ENCODE assay signal across 10 cellular contexts in genomic region chr2:16055848-16056580, GRCh38.
A peak's percentile ranks its signal among the peaks of the same experiment; 100 is the strongest.
DNase-seq lines count a peak whose midpoint lies in the region; ATAC-seq and TF ChIP-seq lines count a peak whose summit lies in the region.
"Had no signal": no experiment of that assay in that cellular context is flagged by ENCODE, and none has a peak within 500 bp of the region (broad histone marks: within the 10 kb centered on the region; RNA-seq: fewer than 3 reads in every experiment).

No MANE protein-coding gene starts in this region.

- no peak overlapping the region for H3K27ac ChIP-seq in right cardiac atrium (ENCODE audit: low read length)
- peak overlapping the region; percentile 90 for H3K27ac ChIP-seq in MM.1S (ENCODE audit: low read length)
- no peak overlapping the region for H3K27ac ChIP-seq in aorta (ENCODE audit: low read depth in 1 of 2, low read length in 2 of 2)

- H3K9me3 ChIP-seq in right cardiac atrium (ENCODE audit: control insufficient read depth, low read length) (no peaks in the 10 kb centered on the region), MM.1S (replicated peaks; ENCODE audit: insufficient read depth, low read length) (no peaks in the 10 kb centered on the region), aorta (ENCODE audit: control insufficient read depth, low read length) (peaks cover 5% of the 10 kb centered on the region)

- DNase-seq in Right ventricle myocardium superior (no peak), right cardiac atrium (no peak), MM.1S (peak; percentile 93), aorta (no peak), amniotic stem cell (lab: John Stamatoyannopoulos, UW) (no peak), NCI-H526 (lab: John Stamatoyannopoulos, UW) (no peak)
- DNase-seq: 8988T had no signal

- no peaks in the 10 kb centered on the region for H3K36me3 ChIP-seq in MM.1S (replicated peaks; ENCODE audit: insufficient read depth, low read length)
- no peaks in the 10 kb centered on the region for H3K36me3 ChIP-seq in aorta (ENCODE audit: control insufficient read depth in 1 of 2, insufficient read depth in 2 of 2, low read length in 1 of 2)

- peak overlapping the region; percentile 32; the same call in 1 of the 2 replicates for H3K9ac ChIP-seq in MM.1S (ENCODE audit: low read length)

- peaks cover 6% of the 10 kb centered on the region for H3K4me1 Mint-ChIP-seq in stimulated activated memory B cell treated with anti-CD40 and anti-IgM and Interleukin-4, amounts not matched to agents 10 μg/mL and 1 μg/mL and 100 μg/mL, for 72 hours

- H3K4me3 ChIP-seq in right cardiac atrium (ENCODE audit: low read length) (no peak overlapping the region), MM.1S (ENCODE audit: low read length) (peak overlapping the region; percentile 32), aorta (ENCODE audit: low read length in 2 of 2) (no peak overlapping the region)

- H2AFZ ChIP-seq in MM.1S (ENCODE audit: low read length) = peak overlapping the region; percentile 49

- WGBS in right cardiac atrium = 33% methylated on average over 7 of the region's 7 CpGs
- WGBS in aorta, 2 donors = 23 to 24% methylated on average over 7 of the region's 7 CpGs

- no peaks in the 10 kb centered on the region for H3K9me2 ChIP-seq in MM.1S (replicated peaks; ENCODE audit: insufficient read depth, low read length)

- intact Hi-C loops in Right ventricle myocardium superior (cut with DNase I) (no loop called here), right cardiac atrium (cut with DNase I) (no loop called here), aorta (cut with DNase I) (no loop called here)

- H3K4me1 ChIP-seq in right cardiac atrium (ENCODE audit: control insufficient read depth, insufficient read depth, low read length) (peaks cover 4% of the 10 kb centered on the region), MM.1S (ENCODE audit: low read length) (peaks cover 25% of the 10 kb centered on the region), aorta (ENCODE audit: control insufficient read depth in 1 of 2, insufficient read depth in 2 of 2, low read length in 2 of 2) (no peaks in the 10 kb centered on the region)

- H4K20me1 ChIP-seq in MM.1S (ENCODE audit: insufficient read depth, low read length) = no peaks in the 10 kb centered on the region

- H3K4me3 Mint-ChIP-seq in stimulated activated memory B cell treated with anti-CD40 and anti-IgM and Interleukin-4, amounts not matched to agents 10 μg/mL and 1 μg/mL and 100 μg/mL, for 72 hours = no peak overlapping the region
- H3K4me3 Mint-ChIP-seq: activated naive CD8-positive, alpha-beta T cell had no signal

- peak overlapping the region; percentile 73 for H3K4me2 ChIP-seq in MM.1S (ENCODE audit: low read depth, low read length)

- H3K36me3 Mint-ChIP-seq in stimulated activated memory B cell treated with anti-CD40 and anti-IgM and Interleukin-4, amounts not matched to agents 10 μg/mL and 1 μg/mL and 100 μg/mL, for 72 hours = no peaks in the 10 kb centered on the region
- H3K36me3 Mint-ChIP-seq: activated naive CD8-positive, alpha-beta T cell had no signal

- no peaks in the 10 kb centered on the region for H3K79me2 ChIP-seq in MM.1S (ENCODE audit: low read length)

- ATAC-seq in Right ventricle myocardium superior (ENCODE audit: poor library complexity) (peak; percentile 62), right cardiac atrium (no peak), HG02852 (IDR thresholded peaks at IDR 0.05; ENCODE audit: unreplicated experiment) (peak; percentile 92), aorta (ENCODE audit: low FRiP score) (no peak)
- ATAC-seq in stimulated activated memory B cell treated with anti-CD40 and anti-IgM and Interleukin-4, amounts not matched to agents 10 μg/mL and 1 μg/mL and 100 μg/mL, for 72 hours = peak; percentile 58

- H3K27ac Mint-ChIP-seq in stimulated activated memory B cell treated with anti-CD40 and anti-IgM and Interleukin-4, amounts not matched to agents 10 μg/mL and 1 μg/mL and 100 μg/mL, for 72 hours = no peak overlapping the region
- H3K27ac Mint-ChIP-seq: activated naive CD8-positive, alpha-beta T cell had no signal

- no peak for TF ChIP-seq CTCF in MM.1S (IDR thresholded peaks at IDR 0.05; ENCODE audit: low read length)

- peaks cover 18% of the 10 kb centered on the region for H3F3A ChIP-seq in MM.1S (ENCODE audit: insufficient read depth, low read length)

- H3K9me3 Mint-ChIP-seq in stimulated activated memory B cell treated with anti-CD40 and anti-IgM and Interleukin-4, amounts not matched to agents 10 μg/mL and 1 μg/mL and 100 μg/mL, for 72 hours = no peaks in the 10 kb centered on the region

- no peaks in the 10 kb centered on the region for H3K27me3 ChIP-seq in right cardiac atrium (ENCODE audit: control insufficient read depth, insufficient read depth)
- H3K27me3 ChIP-seq in MM.1S (replicated peaks; ENCODE audit: insufficient read depth, low read length) = no peaks in the 10 kb centered on the region
- H3K27me3 ChIP-seq in aorta (ENCODE audit: control insufficient read depth in 1 of 2, insufficient read depth in 2 of 2, low read length in 1 of 2) = no peaks in the 10 kb centered on the region

- H3K27me3 Mint-ChIP-seq in stimulated activated memory B cell treated with anti-CD40 and anti-IgM and Interleukin-4, amounts not matched to agents 10 μg/mL and 1 μg/mL and 100 μg/mL, for 72 hours = no peaks in the 10 kb centered on the region
- H3K27me3 Mint-ChIP-seq: activated naive CD8-positive, alpha-beta T cell had no signal

Comparison
In these comparisons a context has a peak if more than half of its experiments do, and no peak if none do; other contexts are left out.
1. ATAC-seq: peak in Right ventricle myocardium superior (single experiment), HG02852 (single experiment) and stimulated activated memory B cell treated with anti-CD40 and anti-IgM and Interleukin-4, amounts not matched to agents 10 μg/mL and 1 μg/mL and 100 μg/mL, for 72 hours (single experiment); none in right cardiac atrium (0 of 2) and aorta (single experiment).